Comparison of ENCODE assay signal across 20 cellular contexts in genomic region chrX:57227691-57228090, GRCh38. TPM values are rescaled to one million over a fixed set of nuclear protein-coding genes. Genes with fewer than 3 reads are reported as not detected.
DNase-seq lines count a peak whose midpoint lies in the region; ATAC-seq and TF ChIP-seq lines count a peak whose summit lies in the region.
"Had no signal": no experiment of that assay in that cellular context is flagged by ENCODE, and none has a peak within 500 bp of the region (broad histone marks: within the 10 kb centered on the region; RNA-seq: fewer than 3 reads in every experiment).

No MANE protein-coding gene starts in this region.

- no peak overlapping the region for H3K4me3 ChIP-seq in esophagus muscularis mucosa

- no peaks in the 10 kb centered on the region for H3K27me3 Mint-ChIP-seq in T-helper 2 cell treated with Interferon-gamma antibody and Interleukin-4, amounts not matched to agents 5 μg/mL and 100 μg/mL, for 36 hours (ENCODE audit: low read depth)
- H3K27me3 Mint-ChIP-seq: progenitor cell of endocrine pancreas, type B pancreatic cell had no signal

- H3K27ac Mint-ChIP-seq in T-helper 2 cell treated with Interferon-gamma antibody and Interleukin-4, amounts not matched to agents 5 μg/mL and 100 μg/mL, for 36 hours = no peak overlapping the region
- H3K27ac Mint-ChIP-seq: progenitor cell of endocrine pancreas, type B pancreatic cell had no signal

- no peak for TF ChIP-seq CTCF in esophagus muscularis mucosa (IDR thresholded peaks at IDR 0.05)

- peaks cover 4% of the 10 kb centered on the region for H3K36me3 Mint-ChIP-seq in T-helper 2 cell treated with Interferon-gamma antibody and Interleukin-4, amounts not matched to agents 5 μg/mL and 100 μg/mL, for 36 hours (ENCODE audit: low read depth)

- TF ChIP-seq EP300 in esophagus muscularis mucosa (IDR thresholded peaks at IDR 0.05) = no peak

- H3K27me3 ChIP-seq in esophagus muscularis mucosa = no peaks in the 10 kb centered on the region

- DNase-seq in NK-92 treated with Interleukin-12 subunit alpha and Interleukin-12 subunit beta, amount 100 ng/mL, for 24 hours (lab: John Stamatoyannopoulos, UW) = peak; percentile 29
- DNase-seq in NK-92 (lab: John Stamatoyannopoulos, UW; ENCODE audit: unreplicated experiment) (no peak), esophagus muscularis mucosa (ENCODE audit: extremely low spot score) (no peak), left ventricle myocardium superior (no peak)
- peak; percentile 19 for DNase-seq in T-helper 2 cell treated with Interferon-gamma antibody and Interleukin-4, amounts not matched to agents 5 μg/mL and 100 μg/mL, for 36 hours (ENCODE audit: low spot score)
- no peak for DNase-seq in activated effector memory CD4-positive, alpha-beta T cell treated with anti-CD3 and anti-CD28 coated beads, Interleukin-2, amount 50 U/mL, for 16 hours
- DNase-seq: activated T-cell treated with anti-CD3 and anti-CD28 coated beads, Interleukin-2, amount 50 U/mL, for 4 hours; anterior cingulate cortex; EL; IMR-90; NCI-H1105; NCI-H2227 treated with DMSO at 0.1 percent for 48 hours had no signal

- peaks cover 0 to 9% (median 0%) of the 10 kb centered on the region in 4 donors for H3K4me1 ChIP-seq in esophagus muscularis mucosa

- H3K4me3 Mint-ChIP-seq in T-helper 2 cell treated with Interferon-gamma antibody and Interleukin-4, amounts not matched to agents 5 μg/mL and 100 μg/mL, for 36 hours = no peak overlapping the region
- H3K4me3 Mint-ChIP-seq: activated T-cell treated with anti-CD3 and anti-CD28 coated beads, Interleukin-2, amount 50 U/mL, for 4 hours; type B pancreatic cell had no signal

- intact Hi-C loops in esophagus muscularis mucosa (cut with DNase I) = no loop called here
- intact Hi-C loops in left ventricle myocardium superior (cut with micrococcal nuclease) = no loop called here

- 40% methylated on average over 1 of the region's 2 CpGs for WGBS in esophagus muscularis mucosa

- H3K9me3 Mint-ChIP-seq in T-helper 2 cell treated with Interferon-gamma antibody and Interleukin-4, amounts not matched to agents 5 μg/mL and 100 μg/mL, for 36 hours = peaks cover 19% of the 10 kb centered on the region

- H3K36me3 ChIP-seq in esophagus muscularis mucosa = peaks cover 0 to 13% (median 0%) of the 10 kb centered on the region in 4 donors

- peak overlapping the region in 3 of 4 donors; percentile 23 to 47 (median 46) for H3K27ac ChIP-seq in esophagus muscularis mucosa (replicated peaks in 1 of 4)
- H3K27ac ChIP-seq: 22Rv1, C4-2B had no signal

- H3K4me1 Mint-ChIP-seq in T-helper 2 cell treated with Interferon-gamma antibody and Interleukin-4, amounts not matched to agents 5 μg/mL and 100 μg/mL, for 36 hours (ENCODE audit: low read depth) = peaks cover 2% of the 10 kb centered on the region

- no peak for TF ChIP-seq POLR2A in esophagus muscularis mucosa (IDR thresholded peaks at IDR 0.05; ENCODE audit: low read depth)

- peaks cover 0 to 9% (median 0%) of the 10 kb centered on the region in 4 donors for H3K9me3 ChIP-seq in esophagus muscularis mucosa

- ATAC-seq in GM19351 (IDR thresholded peaks at IDR 0.05; ENCODE audit: unreplicated experiment) (peak; percentile 44), HG03108 (IDR thresholded peaks at IDR 0.05; ENCODE audit: unreplicated experiment) (no peak), left ventricle myocardium superior (no peak)
- ATAC-seq: esophagus mucosa had no signal

RNA-seq across cellular contexts. Expression of gene FAAH2, which starts 58.8 kb away (rescaled TPM):
- total RNA-seq in esophagus muscularis mucosa = 1 to 10 TPM in 1 of 4 donors, under 1 TPM in 3; 0.42 to 1.8 (median 0.72) TPM
- 0.69 TPM for total RNA-seq in left ventricle myocardium superior
- total RNA-seq: IMR-90, myocyte had no signal

Comparison
In these comparisons a context has a peak if more than half of its experiments do, and no peak if none do; other contexts are left out.
1. DNase-seq: peak in NK-92 treated with Interleukin-12 subunit alpha and Interleukin-12 subunit beta, amount 100 ng/mL, for 24 hours (single experiment) and T-helper 2 cell treated with Interferon-gamma antibody and Interleukin-4, amounts not matched to agents 5 μg/mL and 100 μg/mL, for 36 hours (single experiment); none in NK-92 (single experiment), esophagus muscularis mucosa (single experiment), activated effector memory CD4-positive, alpha-beta T cell treated with anti-CD3 and anti-CD28 coated beads, Interleukin-2, amount 50 U/mL, for 16 hours (single experiment) and left ventricle myocardium superior (single experiment).